8 cellular contexts compared by ENCODE assay signal in genomic region chr10:16809074-16809718, GRCh38. TPM values are rescaled to one million over a fixed set of nuclear protein-coding genes. Genes with fewer than 3 reads are reported as not detected.
DNase-seq lines count a peak whose midpoint lies in the region; ATAC-seq and TF ChIP-seq lines count a peak whose summit lies in the region.

No MANE protein-coding gene starts in this region.

- no peaks in the 10 kb centered on the region for H3K9me2 ChIP-seq in OCI-LY7 (ENCODE audit: insufficient read depth, low read length)

- no peak overlapping the region for H3K4me2 ChIP-seq in OCI-LY7 (ENCODE audit: low read length)

- ATAC-seq in GM18517 (IDR thresholded peaks at IDR 0.05; ENCODE audit: unreplicated experiment), result peak; percentile 86
- ATAC-seq in HG02885 (IDR thresholded peaks at IDR 0.05; ENCODE audit: poor library complexity, unreplicated experiment), result peak; percentile 94

- H3K27me3 ChIP-seq in cardiac muscle cell (no peaks in the 10 kb centered on the region), spleen (replicated peaks in 1 of 7) (no peaks in the 10 kb centered on the region)

- intact Hi-C loops in OCI-LY7 (cut with micrococcal nuclease; ENCODE audit: unreplicated experiment) (no loop called here), spleen (cut with DNase I; ENCODE audit: low total_unique reads) (loop anchor here (10.0 kb wide), 1 partner anchor 904 kb away; no protein-coding TSS in a partner anchor)

- no peaks in the 10 kb centered on the region for H3K4me1 ChIP-seq in OCI-LY7 (ENCODE audit: insufficient read depth, low read length, poor library complexity, severe bottlenecking)
- no peaks in the 10 kb centered on the region for H3K4me1 ChIP-seq in cardiac muscle cell (ENCODE audit: low read depth)
- H3K4me1 ChIP-seq in spleen, result peaks cover 0 to 50% (median 21%) of the 10 kb centered on the region in 6 donors

- H3K4me3 ChIP-seq in AG10803 (ENCODE audit: low read length) (no peak overlapping the region), OCI-LY7 (ENCODE audit: low read depth, low read length, poor library complexity, severe bottlenecking) (no peak overlapping the region), cardiac muscle cell (no peak overlapping the region), spleen (no peak overlapping the region)

- no TSS peak for BruUV-seq in OCI-LY7 (replicated peaks; lab: Mats Ljungman, UMichigan)

- 73 to 89% (median 82%) methylated on average over 6 of the region's 6 CpGs for WGBS in spleen, 5 donors

- H3K36me3 ChIP-seq in OCI-LY7 (ENCODE audit: insufficient read depth, low read length), result no peaks in the 10 kb centered on the region
- no peaks in the 10 kb centered on the region for H3K36me3 ChIP-seq in cardiac muscle cell
- peaks cover 0 to 41% (median 0%) of the 10 kb centered on the region in 6 donors for H3K36me3 ChIP-seq in spleen

- TF ChIP-seq POLR2A in spleen (IDR thresholded peaks at IDR 0.05), result no peak

- TF ChIP-seq CTCF in AG10803 (conservative IDR thresholded peaks at IDR 0.05; ENCODE audit: low read length) (peak; percentile 61), OCI-LY7 (conservative IDR thresholded peaks at IDR 0.05; ENCODE audit: low read length) (peak; percentile 80), cardiac muscle cell (IDR thresholded peaks at IDR 0.05; ENCODE audit: low read depth, low read length) (peak; percentile 70), spleen (IDR thresholded peaks at IDR 0.05 in 8 of 11, conservative IDR thresholded peaks at IDR 0.05 in 3 of 11) (peak in 9 of 11 experiments; percentile 26 to 67 (median 50))

- H3K79me2 ChIP-seq in OCI-LY7 (ENCODE audit: insufficient read depth, low read depth, low read length), result no peaks in the 10 kb centered on the region

- H3K9me3 ChIP-seq in OCI-LY7 (ENCODE audit: low read length) (no peaks in the 10 kb centered on the region), cardiac muscle cell (ENCODE audit: low read depth) (no peaks in the 10 kb centered on the region), spleen (no peaks in the 10 kb centered on the region)

- DNase-seq in AG10803 (ENCODE audit: low read depth) (peak; percentile 33), OCI-LY7 (ENCODE audit: low spot score) (peak; percentile 42), cardiac muscle cell (ENCODE audit: low read depth in 1 of 2, low spot score in 1 of 2) (peak; percentile 28 to 68), spleen (no peak), ureter (ENCODE audit: low spot score) (no peak)
- DNase-seq in activated effector memory CD4-positive, alpha-beta T cell treated with Interleukin-2 at 50 U/mL for 16 hours, result peak; percentile 22

- no peaks in the 10 kb centered on the region for H4K20me1 ChIP-seq in OCI-LY7 (ENCODE audit: insufficient read depth, low read length)

- H3K27ac ChIP-seq in OCI-LY7 (ENCODE audit: low read depth, low read length, poor library complexity, severe bottlenecking) (no peak overlapping the region), cardiac muscle cell (no peak overlapping the region), spleen (no peak overlapping the region)

- CTCF ChIA-PET in OCI-LY7 (lab: Charles Lee; ENCODE audit: unreplicated experiment), result interaction anchor here (1.0 kb wide), 1 partner anchor 13 kb away, joined by 4 read pairs; no protein-coding TSS in a partner anchor

- POLR2A ChIA-PET in OCI-LY7 (lab: Charles Lee), result no interaction called here

- no peak overlapping the region for H2AFZ ChIP-seq in OCI-LY7 (ENCODE audit: low read length)

RNA-seq across cellular contexts. Expression of gene RSU1, which starts 8.0 kb away (rescaled TPM):
- total RNA-seq in OCI-LY7 (2014; rRNA removed; shearing (Covaris generic)), result 25.3 and 26.0 TPM in 2 replicates
- total RNA-seq in OCI-LY7 (2022) (31.1 and 34.8 TPM in 2 replicates), cardiac muscle cell (18.4 and 50.2 TPM in 2 replicates), spleen (10 to 100 TPM; 58.4 to 81.7 (median 67.3) TPM), ureter (78.7 TPM)
- polyA plus RNA-seq in cardiac muscle cell (47.1 and 69.7 TPM in 2 replicates), spleen (10 to 100 TPM; 20.5 to 38.6 (median 38.1) TPM)

Comparison
In these comparisons a context has a peak if more than half of its experiments do, and no peak if none do; other contexts are left out.
1. DNase-seq: peak in AG10803 (single experiment), OCI-LY7 (single experiment), activated effector memory CD4-positive, alpha-beta T cell treated with Interleukin-2 at 50 U/mL for 16 hours (single experiment) and cardiac muscle cell (2 of 2); none in spleen (single experiment) and ureter (single experiment).
2. Peak in every context shown above with its lines, with median percentiles within 50 percentile points of each other: CTCF ChIP-seq.